ENCODE assay signal across 8 cellular contexts in genomic region chr17:72407336-72408121, GRCh38.
DNase-seq lines count a peak whose midpoint lies in the region; ATAC-seq and TF ChIP-seq lines count a peak whose summit lies in the region.

No MANE protein-coding gene starts in this region.

- peaks cover 0 to 9% of the 10 kb centered on the region in 2 donors for H3K4me1 ChIP-seq in adrenal gland (replicated peaks in 1 of 2)

- peak; percentile 99 for DNase-seq in NCI-H1436 (lab: John Stamatoyannopoulos, UW)
- DNase-seq in adrenal gland: peak; percentile 53 to 87 (median 74)
- DNase-seq in hepatic stellate cell (ENCODE audit: low spot score): peak; percentile 96
- peak; percentile 79 for DNase-seq in smooth muscle cell of the brain vasculature (ENCODE audit: low read depth, low spot score)
- DNase-seq in stimulated activated naive CD8-positive, alpha-beta T cell treated with anti-CD3 and anti-CD28 coated beads, Interleukin-15, Interleukin-2, amounts not matched to agents 100 U/mL and 50 U/mL, for 24 hours: no peak
- DNase-seq in SKM-1 (lab: John Stamatoyannopoulos, UW; ENCODE audit: unreplicated experiment): no peak

- no peak for TF ChIP-seq CTCF in adrenal gland (IDR thresholded peaks at IDR 0.05)

- intact Hi-C loops in adrenal gland (cut with DNase I): no loop called here

- ATAC-seq in GM18511 (IDR thresholded peaks at IDR 0.05; ENCODE audit: unreplicated experiment) (peak; percentile 86), HG02759 (IDR thresholded peaks at IDR 0.05; ENCODE audit: unreplicated experiment) (peak; percentile 89)
- no peak for ATAC-seq in stimulated activated naive CD8-positive, alpha-beta T cell treated with anti-CD3 and anti-CD28 coated beads, Interleukin-15, Interleukin-2, amounts not matched to agents 100 U/mL and 50 U/mL, for 24 hours

- H3K27me3 ChIP-seq in adrenal gland: no peaks in the 10 kb centered on the region

- H3K36me3 ChIP-seq in adrenal gland (replicated peaks in 1 of 2): no peaks in the 10 kb centered on the region

- 32 to 43% (median 38%) methylated on average over 8 of the region's 8 CpGs for WGBS in adrenal gland, 4 donors

- H3K27ac ChIP-seq in adrenal gland: peak overlapping the region in 1 of 5 donors; percentile 52

- H3K9me3 ChIP-seq in adrenal gland (replicated peaks in 1 of 3): no peaks in the 10 kb centered on the region

- TF ChIP-seq POLR2A in adrenal gland (IDR thresholded peaks at IDR 0.05): no peak

- no peak overlapping the region for H3K4me3 ChIP-seq in adrenal gland

Comparison
In these comparisons a context has a peak if more than half of its experiments do, and no peak if none do; other contexts are left out.
1. DNase-seq: peak in NCI-H1436 (single experiment), adrenal gland (7 of 7), hepatic stellate cell (single experiment) and smooth muscle cell of the brain vasculature (single experiment); none in stimulated activated naive CD8-positive, alpha-beta T cell treated with anti-CD3 and anti-CD28 coated beads, Interleukin-15, Interleukin-2, amounts not matched to agents 100 U/mL and 50 U/mL, for 24 hours (single experiment) and SKM-1 (single experiment).